8 cellular contexts compared by ENCODE assay signal in genomic region chr5:72366324-72366976, GRCh38. TPM values are rescaled to one million over a fixed set of nuclear protein-coding genes. Genes with fewer than 3 reads are reported as not detected.
DNase-seq lines count a peak whose midpoint lies in the region; ATAC-seq and TF ChIP-seq lines count a peak whose summit lies in the region.

No MANE protein-coding gene starts in this region.

- no peak for TF ChIP-seq POLR2A in thyroid gland (IDR thresholded peaks at IDR 0.05)

- no peak overlapping the region for H3K4me3 Mint-ChIP-seq in T-helper 2 cell treated with Interferon-gamma antibody and Interleukin-4, amounts not matched to agents 5 μg/mL and 100 μg/mL, for 36 hours
- H3K4me3 Mint-ChIP-seq in memory B cell = no peak overlapping the region

- TF ChIP-seq CTCF in GM12872 (IDR thresholded peaks at IDR 0.05; ENCODE audit: insufficient read depth, low read depth, low read length) (peak; percentile 69), thyroid gland (IDR thresholded peaks at IDR 0.05) (peak; percentile 41 to 93 (median 81))

- no peaks in the 10 kb centered on the region for H3K27me3 ChIP-seq in thyroid gland

- peaks cover 16% of the 10 kb centered on the region for H3K36me3 Mint-ChIP-seq in T-helper 2 cell treated with Interferon-gamma antibody and Interleukin-4, amounts not matched to agents 5 μg/mL and 100 μg/mL, for 36 hours (ENCODE audit: low read depth)
- H3K36me3 Mint-ChIP-seq in memory B cell = peaks cover 15% of the 10 kb centered on the region

- no peak overlapping the region for H3K27ac Mint-ChIP-seq in T-helper 2 cell treated with Interferon-gamma antibody and Interleukin-4, amounts not matched to agents 5 μg/mL and 100 μg/mL, for 36 hours
- no peak overlapping the region for H3K27ac Mint-ChIP-seq in memory B cell

- WGBS in thyroid gland, 2 donors = 39 to 41% methylated on average over 7 of the region's 7 CpGs

- no peaks in the 10 kb centered on the region for H3K9me3 ChIP-seq in thyroid gland

- H3K9me3 Mint-ChIP-seq in T-helper 2 cell treated with Interferon-gamma antibody and Interleukin-4, amounts not matched to agents 5 μg/mL and 100 μg/mL, for 36 hours = no peaks in the 10 kb centered on the region
- peaks cover 2% of the 10 kb centered on the region for H3K9me3 Mint-ChIP-seq in memory B cell

- H3K27ac ChIP-seq in thyroid gland = no peak overlapping the region

- no peaks in the 10 kb centered on the region for H3K27me3 Mint-ChIP-seq in T-helper 2 cell treated with Interferon-gamma antibody and Interleukin-4, amounts not matched to agents 5 μg/mL and 100 μg/mL, for 36 hours (ENCODE audit: low read depth)
- H3K27me3 Mint-ChIP-seq in memory B cell = no peaks in the 10 kb centered on the region

- H3K4me3 ChIP-seq in thyroid gland (replicated peaks in 1 of 3) = no peak overlapping the region

- peaks cover 5 to 9% of the 10 kb centered on the region in 2 donors for H3K4me1 ChIP-seq in thyroid gland

- in situ Hi-C loops in ACHN (cut with HindIII; ENCODE audit: low pct_ligation_motif_present, low pct_unique_long_range_greater_than_20kb, low sequenced_read_pairs) = no loop called here

- peaks cover 13% of the 10 kb centered on the region for H3K4me1 Mint-ChIP-seq in T-helper 2 cell treated with Interferon-gamma antibody and Interleukin-4, amounts not matched to agents 5 μg/mL and 100 μg/mL, for 36 hours (ENCODE audit: low read depth)
- H3K4me1 Mint-ChIP-seq in memory B cell = peaks cover 2% of the 10 kb centered on the region

- peak; percentile 72 for DNase-seq in ACHN
- DNase-seq in NCI-H1694 (lab: John Stamatoyannopoulos, UW) = peak; percentile 72
- peak; percentile 28 for DNase-seq in T-helper 2 cell treated with Interferon-gamma antibody and Interleukin-4, amounts not matched to agents 5 μg/mL and 100 μg/mL, for 36 hours (ENCODE audit: low spot score)
- DNase-seq in ecto neural progenitor cell (ENCODE audit: low spot score) = peak; percentile 59
- peak; percentile 26 to 37 for DNase-seq in memory B cell (ENCODE audit: low spot score in 2 of 2)
- DNase-seq in thyroid gland = peak; percentile 80

- no peaks in the 10 kb centered on the region for H3K36me3 ChIP-seq in thyroid gland

- intact Hi-C loops in thyroid gland (cut with DNase I) = loop anchor here (5.0 to 10.0 kb wide), 2 partner anchors 156 to 448 kb away; partner anchors contain the start of gene TNPO1

- ATAC-seq in HG02623 (IDR thresholded peaks at IDR 0.05; ENCODE audit: unreplicated experiment) (peak; percentile 63), memory B cell (ENCODE audit: low read depth) (peak; percentile 88)

RNA-seq across cellular contexts. Expression of gene PTCD2, which starts 46.3 kb away (rescaled TPM):
- total RNA-seq in thyroid gland = 10 to 100 TPM in 3 of 4 donors, 1 to 10 TPM in 1; 7.8 to 15.9 (median 11.5) TPM

RNA-seq across cellular contexts. Expression of gene MRPS27, which starts 46.4 kb away (rescaled TPM):
- 10 to 100 TPM; 71.4 to 86.1 (median 80.4) TPM for total RNA-seq in thyroid gland

Comparison
In these comparisons a context has a peak if more than half of its experiments do, and no peak if none do; other contexts are left out.
1. DNase-seq: peak in every context shown above with its lines; median percentile 80 in thyroid gland; 72 in ACHN; 72 in NCI-H1694; 59 in ecto neural progenitor cell; 32 in memory B cell; 28 in T-helper 2 cell treated with Interferon-gamma antibody and Interleukin-4, amounts not matched to agents 5 μg/mL and 100 μg/mL, for 36 hours.